10 cellular contexts compared by ENCODE assay signal in the genomic region with DNA sequence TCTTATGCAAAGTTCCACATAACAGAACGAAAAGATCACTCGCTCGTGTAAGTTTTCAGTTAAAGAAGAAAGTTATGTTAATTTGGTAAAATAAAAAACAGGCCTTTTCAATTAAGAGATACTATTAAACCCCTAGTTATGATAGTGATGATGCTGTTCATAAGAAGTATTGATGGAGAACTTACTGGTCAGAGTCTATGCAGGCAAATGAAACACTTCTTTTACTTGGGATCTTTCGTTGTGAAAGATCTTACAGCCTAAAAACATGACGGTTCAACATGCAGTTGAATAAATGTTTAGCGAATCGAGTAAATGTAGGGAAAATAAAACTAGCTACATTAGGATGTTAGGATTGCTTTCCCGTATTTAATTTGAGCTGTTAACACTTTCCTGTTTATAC. TPM values are rescaled to one million over a fixed set of nuclear protein-coding genes. Genes with fewer than 3 reads are reported as not detected.
DNase-seq lines count a peak whose midpoint lies in the region; ATAC-seq and TF ChIP-seq lines count a peak whose summit lies in the region.
"Had no signal": no experiment of that assay in that cellular context is flagged by ENCODE, and none has a peak within 500 bp of the region (broad histone marks: within the 10 kb centered on the region; RNA-seq: fewer than 3 reads in every experiment).

No MANE protein-coding gene starts in this region.

- ATAC-seq in HG02763 (IDR thresholded peaks at IDR 0.05; ENCODE audit: unreplicated experiment) (no peak), GM18519 (IDR thresholded peaks at IDR 0.05; ENCODE audit: low FRiP score, unreplicated experiment) (no peak), HG03135 (IDR thresholded peaks at IDR 0.05; ENCODE audit: unreplicated experiment) (no peak)

- no peak for TF ChIP-seq CTCF in fibroblast of villous mesenchyme (IDR thresholded peaks at IDR 0.05; ENCODE audit: insufficient read depth, low read depth, low read length)

- no peak overlapping the region for H4K91ac ChIP-seq in trophoblast cell (ENCODE audit: low read depth, low read length)

- H3K18ac ChIP-seq in trophoblast cell (ENCODE audit: low read length) = no peak overlapping the region

- H3K4me1 ChIP-seq in BLaER1 treated with 17β-estradiol and CSF1 and Interleukin-3, amounts not matched to agents 10 nM and 100 nM = peaks cover 51 to 82% (median 67%) of the 10 kb centered on the region in 10 experiments
- H3K4me1 ChIP-seq in SJCRH30 (peaks cover 21% of the 10 kb centered on the region), trophoblast cell (ENCODE audit: control insufficient read depth in 1 of 2, insufficient read depth in 2 of 2, low read length in 2 of 2) (peaks cover 0 to 9% of the 10 kb centered on the region in 2 experiments)

- DNase-seq in SJCRH30 (no peak), fibroblast of villous mesenchyme (ENCODE audit: low read depth) (no peak), trophoblast cell (no peak), NCI-H226 (no peak)
- DNase-seq: DMS153 had no signal

- H4K12ac ChIP-seq in trophoblast cell (ENCODE audit: low read depth, low read length) = no peak overlapping the region

- H3K4me2 ChIP-seq in BLaER1 treated with 17β-estradiol and CSF1 and Interleukin-3, amounts not matched to agents 10 nM and 100 nM = peak overlapping the region; percentile 24 to 92 (median 85)
- peak overlapping the region; percentile 25 for H3K4me2 ChIP-seq in trophoblast cell (ENCODE audit: low read length)

- H3K36me3 ChIP-seq in BLaER1 treated with 17β-estradiol and CSF1 and Interleukin-3, amounts not matched to agents 10 nM and 100 nM = peaks cover 4 to 47% (median 17%) of the 10 kb centered on the region in 11 experiments; a peak in 19 of 22 replicates
- H3K36me3 ChIP-seq in SJCRH30 (peaks cover 29% of the 10 kb centered on the region), trophoblast cell (ENCODE audit: control insufficient read depth in 1 of 2, insufficient read depth in 2 of 2, low read length in 2 of 2) (peaks cover 3 to 15% of the 10 kb centered on the region in 2 experiments)

- H3K79me1 ChIP-seq in trophoblast cell (ENCODE audit: low read length) = peaks cover 19% of the 10 kb centered on the region

- H3K14ac ChIP-seq in trophoblast cell (ENCODE audit: low read length) = no peak overlapping the region

- no peak overlapping the region for H3K4ac ChIP-seq in trophoblast cell (ENCODE audit: low read depth, low read length)

- WGBS in trophoblast cell (ENCODE audit: extremely low coverage, insufficient coverage, insufficient read length) = no CpG with 5 or more reads among the region's 8 CpGs

- peaks cover 0 to 11% (median 0%) of the 10 kb centered on the region in 11 experiments; a peak in 3 of 22 replicates for H4K20me1 ChIP-seq in BLaER1 treated with 17β-estradiol and CSF1 and Interleukin-3, amounts not matched to agents 10 nM and 100 nM

- peak overlapping the region in 5 of 11 experiments; percentile 0 to 92 (median 4); a peak in 5 of 22 replicates for H3K9ac ChIP-seq in BLaER1 treated with 17β-estradiol and CSF1 and Interleukin-3, amounts not matched to agents 10 nM and 100 nM
- H3K9ac ChIP-seq in trophoblast cell (ENCODE audit: low read length) = no peak overlapping the region

- no peaks in the 10 kb centered on the region for H3K27me3 ChIP-seq in BLaER1 treated with 17β-estradiol and CSF1 and Interleukin-3, amounts not matched to agents 10 nM and 100 nM
- H3K27me3 ChIP-seq in SJCRH30 (no peaks in the 10 kb centered on the region), trophoblast cell (ENCODE audit: insufficient read depth, low read length) (no peaks in the 10 kb centered on the region)

- no peak overlapping the region for H2BK12ac ChIP-seq in trophoblast cell (ENCODE audit: low read length)

- H3K27ac ChIP-seq in BLaER1 treated with 17β-estradiol and CSF1 and Interleukin-3, amounts not matched to agents 10 nM and 100 nM = no peak overlapping the region
- H3K27ac ChIP-seq in SJCRH30 = no peak overlapping the region
- no peak overlapping the region for H3K27ac ChIP-seq in trophoblast cell (ENCODE audit: low read depth, low read length)

- H2AFZ ChIP-seq in trophoblast cell (ENCODE audit: insufficient read depth, low read length, poor library complexity) = no peak overlapping the region

- H2BK120ac ChIP-seq in trophoblast cell (ENCODE audit: insufficient read depth, low read length, poor library complexity) = no peak overlapping the region

- H3K4me3 ChIP-seq in BLaER1 treated with 17β-estradiol and CSF1 and Interleukin-3, amounts not matched to agents 10 nM and 100 nM = peak overlapping the region in 9 of 10 experiments; percentile 12 to 96 (median 79); a peak in 10 of 20 replicates
- peak overlapping the region; percentile 78 for H3K4me3 ChIP-seq in SJCRH30
- H3K4me3 ChIP-seq in fibroblast of villous mesenchyme (ENCODE audit: low read depth, low read length) = peak overlapping the region; percentile 77
- no peak overlapping the region for H3K4me3 ChIP-seq in trophoblast cell (ENCODE audit: low read depth, low read length)

- H2AK5ac ChIP-seq in trophoblast cell (ENCODE audit: low read length) = no peak overlapping the region

- H3K23ac ChIP-seq in trophoblast cell (ENCODE audit: low read length) = no peak overlapping the region

- H4K8ac ChIP-seq in trophoblast cell (ENCODE audit: low read depth, low read length) = no peak overlapping the region

- peaks cover 15% of the 10 kb centered on the region for H3K79me2 ChIP-seq in trophoblast cell (ENCODE audit: control insufficient read depth, insufficient read depth, low read length, poor library complexity)

- no peaks in the 10 kb centered on the region for H3K9me3 ChIP-seq in BLaER1 treated with 17β-estradiol and CSF1 and Interleukin-3, amounts not matched to agents 10 nM and 100 nM (replicated peaks in 1 of 11)
- H3K9me3 ChIP-seq in SJCRH30 (replicated peaks) (no peaks in the 10 kb centered on the region), trophoblast cell (ENCODE audit: insufficient read depth, low read depth, low read length) (no peaks in the 10 kb centered on the region)

- no peak overlapping the region for H2BK5ac ChIP-seq in trophoblast cell (ENCODE audit: low read depth, low read length, poor library complexity)

RNA-seq across cellular contexts. Expression of a gene that starts 2.0 kb away (rescaled TPM):
- total RNA-seq in SJCRH30 (2014; rRNA removed; shearing (Covaris generic)) = 194 and 212 TPM in 2 replicates
- total RNA-seq in fibroblast of villous mesenchyme = 370 and 720 TPM in 2 replicates
- polyA plus RNA-seq in trophoblast cell (2013) = 333 and 351 TPM in 2 replicates

RNA-seq across cellular contexts. Expression of a gene that starts 50.3 kb away (rescaled TPM):
- 1.7 and 1.8 TPM in 2 replicates for total RNA-seq in SJCRH30 (2014; rRNA removed; shearing (Covaris generic))
- 1.3 TPM in 2 replicates for total RNA-seq in fibroblast of villous mesenchyme
- polyA plus RNA-seq in trophoblast cell (2013) = 0.50 and 0.51 TPM in 2 replicates
- polyA plus RNA-seq: keratinocyte had no signal
